In the genomic region with DNA sequence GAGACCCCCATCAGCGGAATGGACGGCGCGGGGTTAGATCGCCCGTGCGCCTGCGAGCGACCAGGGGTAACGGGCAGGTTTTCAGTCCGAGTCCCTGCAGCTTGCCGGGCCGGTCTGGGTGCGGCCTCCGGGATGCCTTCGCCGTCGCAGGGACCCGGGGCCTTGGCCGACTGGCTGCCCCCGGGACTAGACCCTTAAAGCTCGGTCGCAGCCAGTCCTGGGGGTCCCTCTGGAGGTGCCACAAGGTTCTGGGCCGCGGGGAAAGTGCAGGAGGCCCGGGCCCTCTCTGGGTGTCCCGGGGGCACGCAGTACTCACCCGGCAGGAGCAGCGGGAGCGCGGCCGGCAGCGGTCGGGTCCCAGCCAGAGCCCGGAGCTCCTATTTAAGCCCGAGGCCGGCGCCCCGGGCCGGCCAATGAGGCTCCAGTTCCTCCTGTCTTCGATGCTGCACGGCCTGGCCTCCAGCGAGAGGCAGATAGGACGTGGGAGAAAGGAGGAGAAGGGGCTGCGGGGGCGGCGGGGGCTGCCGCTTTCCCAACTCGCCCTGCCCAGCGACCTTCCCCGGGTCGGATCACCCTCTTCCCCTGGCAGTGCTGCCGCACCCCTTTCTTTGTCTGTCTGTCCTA, we compare ENCODE assay signal across 8 cellular contexts. TPM values are rescaled to one million over a fixed set of nuclear protein-coding genes. Genes with fewer than 3 reads are reported as not detected.
DNase-seq lines count a peak whose midpoint lies in the region; TF ChIP-seq lines count a peak whose summit lies in the region.

A gene (minus strand): TSS at position 356 of the 624 bp plus-strand sequence.

- H3K4me2 ChIP-seq in MM.1S (ENCODE audit: low read depth, low read length) = no peak within 1 kb of the TSS

- CTCF ChIA-PET in MCF 10A (lab: Yijun Ruan, JAX) = interaction anchor here (0.6 kb wide), 1 partner anchor 18 kb away, joined by 3 read pairs; no protein-coding TSS in a partner anchor

- BruUV-seq in MCF 10A (replicated peaks; lab: Mats Ljungman, UMichigan) = no TSS peak

- H3K36me3 Mint-ChIP-seq in MCF 10A (ENCODE audit: insufficient read depth, unreplicated experiment) = no peaks in the 10 kb centered on the region

- no peak within 1 kb of the TSS for H3K4me3 Mint-ChIP-seq in MCF 10A (ENCODE audit: unreplicated experiment)

- peaks cover 10% of the 10 kb centered on the region for H3K4me1 Mint-ChIP-seq in MCF 10A (ENCODE audit: insufficient read depth, unreplicated experiment)

- H3K4me1 ChIP-seq in breast epithelium (peaks cover 3 to 16% of the 10 kb centered on the region in 2 donors), esophagus (ENCODE audit: control insufficient read depth in 2 of 2, insufficient read depth in 2 of 2, low read length in 1 of 2) (peaks cover 6 to 34% of the 10 kb centered on the region in 2 donors), mucosa of stomach (ENCODE audit: control insufficient read depth, insufficient read depth, low read length) (peaks cover 33% of the 10 kb centered on the region), vagina (peaks cover 79% of the 10 kb centered on the region), MM.1S (ENCODE audit: low read length) (peaks cover 9% of the 10 kb centered on the region; the same call in 1 of the 2 replicates)

- H3K79me2 ChIP-seq in MM.1S (ENCODE audit: low read length) = no peaks in the 10 kb centered on the region

- peak within 1 kb of the TSS; percentile 81 to 89 for H3K27ac ChIP-seq in breast epithelium
- peak within 1 kb of the TSS; percentile 54 to 66 for H3K27ac ChIP-seq in esophagus (ENCODE audit: low read depth in 2 of 2, low read length in 1 of 2)
- peak within 1 kb of the TSS; percentile 87 for H3K27ac ChIP-seq in vagina
- no peak within 1 kb of the TSS for H3K27ac ChIP-seq in MM.1S (ENCODE audit: low read length)

- H3K9me3 ChIP-seq in breast epithelium (no peaks in the 10 kb centered on the region), esophagus (ENCODE audit: control insufficient read depth in 2 of 2, insufficient read depth in 1 of 2, low read depth in 1 of 2, low read length in 1 of 2) (no peaks in the 10 kb centered on the region), mucosa of stomach (ENCODE audit: control insufficient read depth, low read length) (no peaks in the 10 kb centered on the region), vagina (no peaks in the 10 kb centered on the region), MM.1S (replicated peaks; ENCODE audit: insufficient read depth, low read length) (no peaks in the 10 kb centered on the region)

- H3K9ac ChIP-seq in mucosa of stomach (ENCODE audit: low read length) = peak within 1 kb of the TSS; percentile 12
- no peak within 1 kb of the TSS for H3K9ac ChIP-seq in MM.1S (ENCODE audit: low read length)

- no peak within 1 kb of the TSS for H2AFZ ChIP-seq in MM.1S (ENCODE audit: low read length)

- intact Hi-C loops in breast epithelium (cut with DNase I; ENCODE audit: low total_unique reads) (no loop called here), MCF 10A (cut with micrococcal nuclease) (no loop called here), vagina (cut with DNase I) (loop anchor here (5.0 kb wide), 1 partner anchor 35 kb away; no protein-coding TSS in a partner anchor)

- H3K36me3 ChIP-seq in breast epithelium = no peaks in the 10 kb centered on the region
- peaks cover 0 to 19% of the 10 kb centered on the region in 2 donors for H3K36me3 ChIP-seq in esophagus (ENCODE audit: control insufficient read depth in 2 of 2, insufficient read depth in 2 of 2, low read length in 1 of 2)
- no peaks in the 10 kb centered on the region for H3K36me3 ChIP-seq in mucosa of stomach (ENCODE audit: control insufficient read depth, insufficient read depth, low read length)
- peaks cover 0 to 10% of the 10 kb centered on the region in 2 donors for H3K36me3 ChIP-seq in vagina
- no peaks in the 10 kb centered on the region for H3K36me3 ChIP-seq in MM.1S (replicated peaks; ENCODE audit: insufficient read depth, low read length)

- no peaks in the 10 kb centered on the region for H3K27me3 Mint-ChIP-seq in MCF 10A (ENCODE audit: insufficient read depth, unreplicated experiment)

- POLR2A ChIA-PET in MCF 10A (lab: Yijun Ruan, JAX) = no interaction called here

- no peak for TF ChIP-seq POLR2A in breast epithelium (IDR thresholded peaks at IDR 0.05)
- peak in 1 of 2 donors; percentile 30 for TF ChIP-seq POLR2A in vagina (IDR thresholded peaks at IDR 0.05)

- WGBS in esophagus, 2 donors = 6 to 12% methylated on average over 49 to 53 of the region's 54 CpGs

- H3K9me2 ChIP-seq in MM.1S (replicated peaks; ENCODE audit: insufficient read depth, low read length) = no peaks in the 10 kb centered on the region

- no peak within 1 kb of the TSS for H3K27ac Mint-ChIP-seq in MCF 10A (ENCODE audit: low read depth, unreplicated experiment)

- DNase-seq in breast epithelium (ENCODE audit: low spot score in 2 of 2) = peak in 1 of 2 donors; percentile 50
- DNase-seq in MCF 10A (ENCODE audit: unreplicated experiment) = no peak
- peak in 1 of 2 donors; percentile 91 for DNase-seq in vagina (ENCODE audit: extremely low spot score in 2 of 2)
- DNase-seq in MM.1S = no peak
- DNase-seq in stimulated activated CD4-positive, alpha-beta T cell treated with anti-CD3 and anti-CD28 coated beads, Interleukin-4, amount 100 ng/mL, for 1 hour = no peak
- DNase-seq in DMS 273 (lab: John Stamatoyannopoulos, UW; ENCODE audit: unreplicated experiment) = no peak

- no peaks in the 10 kb centered on the region for H4K20me1 ChIP-seq in MM.1S (ENCODE audit: insufficient read depth, low read length)

- H3K9me3 Mint-ChIP-seq in MCF 10A (ENCODE audit: unreplicated experiment) = no peaks in the 10 kb centered on the region

- H3K4me3 ChIP-seq in breast epithelium = peak within 1 kb of the TSS; percentile 55 to 74 (median 57)
- peak within 1 kb of the TSS; percentile 21 to 47 for H3K4me3 ChIP-seq in esophagus (ENCODE audit: low read depth in 1 of 2, low read length in 2 of 2)
- no peak within 1 kb of the TSS for H3K4me3 ChIP-seq in mucosa of stomach (ENCODE audit: low read length)
- peak within 1 kb of the TSS; percentile 54 to 55 for H3K4me3 ChIP-seq in vagina
- H3K4me3 ChIP-seq in MM.1S (ENCODE audit: low read length) = no peak within 1 kb of the TSS

- peaks cover 8 to 22% of the 10 kb centered on the region in 2 donors for H3K27me3 ChIP-seq in breast epithelium
- H3K27me3 ChIP-seq in esophagus (ENCODE audit: control insufficient read depth in 1 of 2, insufficient read depth in 2 of 2, low read length in 2 of 2) = no peaks in the 10 kb centered on the region
- peaks cover 54% of the 10 kb centered on the region for H3K27me3 ChIP-seq in mucosa of stomach (ENCODE audit: control insufficient read depth, insufficient read depth, low read length)
- H3K27me3 ChIP-seq in vagina = no peaks in the 10 kb centered on the region
- no peaks in the 10 kb centered on the region for H3K27me3 ChIP-seq in MM.1S (replicated peaks; ENCODE audit: insufficient read depth, low read length)

- TF ChIP-seq CTCF in breast epithelium (IDR thresholded peaks at IDR 0.05) (no peak), MCF 10A (IDR thresholded peaks at IDR 0.05; ENCODE audit: unreplicated experiment) (no peak), vagina (IDR thresholded peaks at IDR 0.05) (no peak), MM.1S (IDR thresholded peaks at IDR 0.05; ENCODE audit: low read length) (no peak)

- H3F3A ChIP-seq in MM.1S (ENCODE audit: insufficient read depth, low read length) = no peaks in the 10 kb centered on the region

RNA-seq across cellular contexts. Expression of the gene that starts here (rescaled TPM):
- 10 to 100 TPM; 35.3 to 59.4 (median 36.1) TPM for total RNA-seq in breast epithelium
- total RNA-seq in MCF 10A (2022) = 0.54 and 0.64 TPM in 2 replicates
- polyA plus RNA-seq in esophagus = 10 to 100 TPM; 17.0 to 26.9 TPM
- 72.2 TPM for total RNA-seq in vagina

Comparison
In these comparisons a context has a peak if more than half of its experiments do, and no peak if none do; other contexts are left out.
1. RNA of the gene that starts here (total RNA-seq): 72.2 TPM in vagina (single experiment) and 35.3 to 59.4 TPM in breast epithelium; 0.54 to 0.64 TPM in MCF 10A; every median in the first group is over 10 times any median in the second.
2. H3K4me3 ChIP-seq: peak in breast epithelium (3 of 3), esophagus (2 of 2) and vagina (2 of 2); none in mucosa of stomach (single experiment) and MM.1S (single experiment).